ENCODE assay signal across 24 cellular contexts in the genomic region with DNA sequence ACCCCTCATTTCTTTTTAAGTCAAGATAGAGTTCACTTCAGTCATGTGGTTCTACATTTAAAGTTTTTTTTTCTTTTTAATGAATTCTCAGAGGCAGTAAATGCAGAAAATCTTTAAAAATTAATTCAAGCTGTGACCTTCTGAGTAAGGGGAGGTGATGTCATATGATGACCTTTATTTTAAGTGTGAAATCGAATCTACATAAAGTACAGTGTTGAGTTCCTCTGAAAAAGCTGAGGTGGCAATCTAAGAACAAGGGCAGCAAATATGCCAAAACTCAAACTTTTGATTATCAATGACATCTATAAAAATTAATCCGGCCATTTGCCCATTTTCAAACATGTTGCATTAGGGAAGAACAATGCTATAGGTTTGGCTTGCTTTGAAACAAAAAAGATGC.
DNase-seq lines count a peak whose midpoint lies in the region; ATAC-seq, FAIRE-seq and TF ChIP-seq lines count a peak whose summit lies in the region.
"Had no signal": no experiment of that assay in that cellular context is flagged by ENCODE, and none has a peak within 500 bp of the region (broad histone marks: within the 10 kb centered on the region; RNA-seq: fewer than 3 reads in every experiment).

No MANE protein-coding gene starts in this region.

- H3K9me3 ChIP-seq in A549 (no peaks in the 10 kb centered on the region), K562 (replicated peaks; ENCODE audit: control insufficient read depth, insufficient read depth, low read depth, low read length) (no peaks in the 10 kb centered on the region), gastrocnemius medialis (no peaks in the 10 kb centered on the region)
- H3K9me3 ChIP-seq: MG63 had no signal

- no peaks in the 10 kb centered on the region for H3K9me1 ChIP-seq in K562 (ENCODE audit: control insufficient read depth, insufficient read depth, low read length)

- H2AFZ ChIP-seq in K562 (ENCODE audit: low read depth, low read length) = no peak overlapping the region

- POLR2A ChIA-PET in A549 (lab: Yijun Ruan, JAX) = no interaction called here
- POLR2A ChIA-PET in K562 (lab: Yijun Ruan, JAX) = no interaction called here

- no peaks in the 10 kb centered on the region for H3K27me3 Mint-ChIP-seq in activated T-cell treated with anti-CD3 and anti-CD28 coated beads, Interleukin-2, amount 50 U/mL, for 24 hours

- H3K79me2 ChIP-seq in K562 (ENCODE audit: control insufficient read depth, insufficient read depth, low read length) = no peaks in the 10 kb centered on the region

- no peak for TF ChIP-seq CTCF in A549 (IDR thresholded peaks at IDR 0.05)
- TF ChIP-seq CTCF in K562 (IDR thresholded peaks at IDR 0.05 in 2 of 3, conservative IDR thresholded peaks at IDR 0.05 in 1 of 3; ENCODE audit: insufficient read depth in 2 of 3, low read depth in 1 of 3, low read length in 3 of 3) = no peak
- no peak for TF ChIP-seq CTCF in gastrocnemius medialis (IDR thresholded peaks at IDR 0.05 in 4 of 5, conservative IDR thresholded peaks at IDR 0.05 in 1 of 5)

- H3K4me1 ChIP-seq in A549 (peaks cover 2% of the 10 kb centered on the region; the same call in 1 of the 3 replicates), K562 (replicated peaks in 1 of 2; ENCODE audit: control insufficient read depth in 2 of 2, insufficient read depth in 2 of 2, low read length in 2 of 2) (no peaks in the 10 kb centered on the region), gastrocnemius medialis (no peaks in the 10 kb centered on the region)

- H3K36me3 Mint-ChIP-seq in activated T-cell treated with anti-CD3 and anti-CD28 coated beads, Interleukin-2, amount 50 U/mL, for 24 hours (ENCODE audit: low read depth) = no peaks in the 10 kb centered on the region
- H3K36me3 Mint-ChIP-seq: IgD-negative memory B cell had no signal

- H3K4me3 ChIP-seq in A549 (no peak overlapping the region), K562 (no peak overlapping the region), gastrocnemius medialis (no peak overlapping the region)
- H3K4me3 ChIP-seq: MG63 had no signal

- no peak for TF ChIP-seq RAD21 in A549 (conservative IDR thresholded peaks at IDR 0.05 in 1 of 2, IDR thresholded peaks at IDR 0.05 in 1 of 2)
- TF ChIP-seq RAD21 in K562 (CRISPR knock-in tag; conservative IDR thresholded peaks at IDR 0.05 in 1 of 2, IDR thresholded peaks at IDR 0.05 in 1 of 2) = no peak

- no peak overlapping the region for H3K9ac ChIP-seq in K562 (ENCODE audit: insufficient read depth in 1 of 2, low read depth in 2 of 2, low read length in 2 of 2)

- H3K27ac ChIP-seq in A549 (no peak overlapping the region), K562 (ENCODE audit: extremely low read depth, low read depth, low read length) (no peak overlapping the region), gastrocnemius medialis (peak overlapping the region in 3 of 4 donors; percentile 3 to 26 (median 9))

- H3K36me3 ChIP-seq in K562 (ENCODE audit: control insufficient read depth, insufficient read depth, low read length) (no peaks in the 10 kb centered on the region), gastrocnemius medialis (no peaks in the 10 kb centered on the region)
- H3K36me3 ChIP-seq: MG63 had no signal

- peak overlapping the region; percentile 91 for H3K27ac Mint-ChIP-seq in activated T-cell treated with anti-CD3 and anti-CD28 coated beads, Interleukin-2, amount 50 U/mL, for 24 hours
- H3K27ac Mint-ChIP-seq: B cell, IgD-negative memory B cell had no signal

- ATAC-seq in A549 (no peak), K562 (no peak), gastrocnemius medialis (no peak), GM21737 (IDR thresholded peaks at IDR 0.05; ENCODE audit: unreplicated experiment) (no peak), HG03565 (IDR thresholded peaks at IDR 0.05; ENCODE audit: unreplicated experiment) (no peak)

- CTCF ChIA-PET in A549 (lab: Yijun Ruan, JAX) = no interaction called here
- CTCF ChIA-PET in K562 (lab: Yijun Ruan, JAX; ENCODE audit: low intra/inter-chr PET ratio) = no interaction called here

- no peaks in the 10 kb centered on the region for H4K20me1 ChIP-seq in K562 (replicated peaks; ENCODE audit: control insufficient read depth, insufficient read depth, low read length)

- 56% methylated on average over 2 of the region's 2 CpGs for WGBS in A549 (ENCODE audit: missing lambda C conversion rate)
- 59% methylated on average over 2 of the region's 2 CpGs for WGBS in K562 (ENCODE audit: insufficient coverage, low coverage, missing lambda C conversion rate)

- TF ChIP-seq POLR2A in A549 (IDR thresholded peaks at IDR 0.05; ENCODE audit: low read length) (no peak), K562 (conservative IDR thresholded peaks at IDR 0.05) (no peak), gastrocnemius medialis (IDR thresholded peaks at IDR 0.05) (no peak)

- H3K27me3 ChIP-seq in K562 (ENCODE audit: control insufficient read depth in 2 of 2, insufficient read depth in 2 of 2, low read length in 2 of 2) = no peaks in the 10 kb centered on the region
- H3K27me3 ChIP-seq in gastrocnemius medialis = no peaks in the 10 kb centered on the region
- H3K27me3 ChIP-seq: MG63 had no signal

- FAIRE-seq in A549 (lab: Jason Lieb, UNC) = no peak
- no peak for FAIRE-seq in K562 (lab: Jason Lieb, UNC)
- FAIRE-seq: D721Med, GM18507, RCC 7860 had no signal

- TF ChIP-seq EP300 in A549 (IDR thresholded peaks at IDR 0.05) = no peak
- TF ChIP-seq EP300 in K562 (IDR thresholded peaks at IDR 0.05; ENCODE audit: low read length) = no peak

- H3K4me3 Mint-ChIP-seq in activated T-cell treated with anti-CD3 and anti-CD28 coated beads, Interleukin-2, amount 50 U/mL, for 24 hours = no peak overlapping the region
- H3K4me3 Mint-ChIP-seq: B cell, IgD-negative memory B cell had no signal

- in situ Hi-C loops in K562 (cut with MboI) (no loop called here), gastrocnemius medialis (cut with MboI; ENCODE audit: low sequenced_read_pairs in 4 of 4) (no loop called here)

- H3K9me3 Mint-ChIP-seq in activated T-cell treated with anti-CD3 and anti-CD28 coated beads, Interleukin-2, amount 50 U/mL, for 24 hours = no peaks in the 10 kb centered on the region

- DNase-seq in activated T-cell treated with anti-CD3 and anti-CD28 coated beads, Interleukin-2, amount 50 U/mL, for 24 hours = no peak
- DNase-seq in activated T-cell treated with anti-CD3 and anti-CD28 coated beads, Interleukin-2, amount 50 U/mL, for 1 hour = no peak
- DNase-seq in A549 (ENCODE audit: low read depth in 1 of 2, low spot score in 1 of 2) (no peak), K562 (ENCODE audit: extremely low read depth in 1 of 4, low spot score in 3 of 4) (no peak), gastrocnemius medialis (no peak), kidney glomerular epithelial cell (lab: John Stamatoyannopoulos, UW) (no peak)
- DNase-seq: DMS53, GDM1, GOT3, HCEC 1CT, Kasumi-1, MG63, NCI-H1417 treated with DMSO at 0.1 percent for 48 hours, NCI-H187, NCI-H446 treated with DMSO at 0.1 percent for 48 hours, NCI-H526 treated with DMSO at 0.1 percent for 48 hours, OCI-M1 had no signal

- H3K4me2 ChIP-seq in A549 (no peak overlapping the region), K562 (ENCODE audit: insufficient read depth, low read length) (no peak overlapping the region)

- peaks cover 41% of the 10 kb centered on the region for H3K4me1 Mint-ChIP-seq in activated T-cell treated with anti-CD3 and anti-CD28 coated beads, Interleukin-2, amount 50 U/mL, for 24 hours (ENCODE audit: low read depth)
- H3K4me1 Mint-ChIP-seq: B cell, IgD-negative memory B cell had no signal

- intact Hi-C loops in K562 (cut with micrococcal nuclease) = no loop called here
- intact Hi-C loops in gastrocnemius medialis (cut with DNase I; ENCODE audit: low total_unique reads) = no loop called here

- BruUV-seq in K562 (replicated peaks; lab: Mats Ljungman, UMichigan) = no TSS peak

TF ChIP-seq in A549, 52 proteins besides CTCF, POLR2A, EP300 and RAD21:
- TF ChIP-seq SREBF2 (IDR thresholded peaks at IDR 0.05) = no peak
- TF ChIP-seq MAFK (IDR thresholded peaks at IDR 0.05; ENCODE audit: partially characterized antibody) = peak; percentile 24

TF ChIP-seq in K562, 482 proteins besides CTCF, POLR2A, EP300 and RAD21:
- TF ChIP-seq MAFF (IDR thresholded peaks at IDR 0.05; ENCODE audit: low read length) (peak; percentile 25; the same call in 1 of the 2 replicates), ZNF316 (IDR thresholded peaks at IDR 0.05) (peak; percentile 71; the same call in 1 of the 2 replicates), C11orf30 (IDR thresholded peaks at IDR 0.05; ENCODE audit: low read depth) (peak; percentile 40; the same call in 1 of the 2 replicates), MAFG (tag; conservative IDR thresholded peaks at IDR 0.05) (0 out of 2 replicates have a peak, but pooled peaks have one; percentile 13), HLTF (IDR thresholded peaks at IDR 0.05) (no peak), FIP1L1 (IDR thresholded peaks at IDR 0.05; ENCODE audit: low read depth, low read length, poor library complexity, severe bottlenecking) (no peak)
TF ChIP-seq in K562: peak in this region for 4.

Comparison
In these comparisons a context has a peak if more than half of its experiments do, and no peak if none do; other contexts are left out.
1. H3K27ac ChIP-seq: peak in gastrocnemius medialis (3 of 4); none in A549 (0 of 2) and K562 (single experiment).